In genomic region chr11:67428052-67429001, GRCh38 we compare ENCODE assay signal across 1 cellular context.
TF ChIP-seq lines count a peak whose summit lies in the region.

TSS of gene RPS6KB2 (plus strand) at chr11:67428494. CDS start at chr11:67428546, 52 bp downstream.

TF ChIP-seq in HepG2, 621 proteins besides CTCF, POLR2A, EP300 and RAD21 (continued from another document and continues in another):
- TF ChIP-seq MXD3 (CRISPR knock-in tag; IDR thresholded peaks at IDR 0.05) (peak; percentile 37; the same call in 1 of the 2 replicates), ZSCAN30 (CRISPR knock-in tag; IDR thresholded peaks at IDR 0.05) (no peak), ZNF615 (CRISPR knock-in tag; IDR thresholded peaks at IDR 0.05; ENCODE audit: borderline replicate concordance) (no peak), PLRG1 (conservative IDR thresholded peaks at IDR 0.05) (no peak), ZNF550 (CRISPR knock-in tag; IDR thresholded peaks at IDR 0.05; ENCODE audit: borderline replicate concordance) (no peak), ZNF292 (CRISPR knock-in tag; IDR thresholded peaks at IDR 0.05; ENCODE audit: borderline replicate concordance, low read depth) (no peak; the same call in 1 of the 2 replicates), RARG (CRISPR knock-in tag; IDR thresholded peaks at IDR 0.05; ENCODE audit: low read depth) (no peak), REXO4 (CRISPR knock-in tag; IDR thresholded peaks at IDR 0.05; ENCODE audit: borderline replicate concordance) (no peak), ZNF331 (CRISPR knock-in tag; IDR thresholded peaks at IDR 0.05) (peak; percentile 63), ZNF572 (CRISPR knock-in tag; IDR thresholded peaks at IDR 0.05) (no peak), ZNF609 (CRISPR knock-in tag; IDR thresholded peaks at IDR 0.05; ENCODE audit: borderline replicate concordance) (no peak), IRF2 (CRISPR knock-in tag; IDR thresholded peaks at IDR 0.05) (peak; percentile 98), ZNF576 (CRISPR knock-in tag; IDR thresholded peaks at IDR 0.05) (no peak), TRAFD1 (CRISPR knock-in tag; IDR thresholded peaks at IDR 0.05; ENCODE audit: borderline replicate concordance) (no peak), HDAC1 (CRISPR knock-in tag; IDR thresholded peaks at IDR 0.05) (peak; percentile 91), NFKB2 (CRISPR knock-in tag; IDR thresholded peaks at IDR 0.05; ENCODE audit: borderline replicate concordance) (peak; percentile 74; the same call in 1 of the 2 replicates), TRIM22 (IDR thresholded peaks at IDR 0.05) (no peak), SRY (CRISPR knock-in tag; IDR thresholded peaks at IDR 0.05) (0 out of 2 replicates have a peak, but pooled peaks have one; percentile 64), ZNF83 (CRISPR knock-in tag; IDR thresholded peaks at IDR 0.05; ENCODE audit: borderline replicate concordance) (no peak), AHR (CRISPR knock-in tag; IDR thresholded peaks at IDR 0.05) (no peak), NR1H2 (CRISPR knock-in tag; IDR thresholded peaks at IDR 0.05; ENCODE audit: borderline replicate concordance, low read depth) (0 out of 2 replicates have a peak, but pooled peaks have one; percentile 14), CBFB (CRISPR knock-in tag; IDR thresholded peaks at IDR 0.05) (0 out of 2 replicates have a peak, but pooled peaks have one; percentile 59), GATAD2A (CRISPR knock-in tag; IDR thresholded peaks at IDR 0.05) (peak; percentile 37; the same call in 1 of the 2 replicates), PAXIP1 (CRISPR knock-in tag; conservative IDR thresholded peaks at IDR 0.05) (peak; percentile 23), ZMYM3 (CRISPR knock-in tag; IDR thresholded peaks at IDR 0.05) (peak; percentile 38; the same call in 1 of the 2 replicates), JARID2 (CRISPR knock-in tag; IDR thresholded peaks at IDR 0.05; ENCODE audit: insufficient replicate concordance) (no peak), ARNT (IDR thresholded peaks at IDR 0.05) (no peak), FOXP1 (IDR thresholded peaks at IDR 0.05) (no peak), FOXP1 (CRISPR knock-in tag; IDR thresholded peaks at IDR 0.05) (no peak), NPAS2 (CRISPR knock-in tag; IDR thresholded peaks at IDR 0.05; ENCODE audit: borderline replicate concordance) (no peak), BCL6 (CRISPR knock-in tag; IDR thresholded peaks at IDR 0.05) (no peak; the same call in 1 of the 2 replicates), CHD4 (IDR thresholded peaks at IDR 0.05; ENCODE audit: borderline replicate concordance, low read length) (no peak), MEIS2 (CRISPR knock-in tag; IDR thresholded peaks at IDR 0.05) (peak; percentile 94), NFE2L1 (CRISPR knock-in tag; IDR thresholded peaks at IDR 0.05; ENCODE audit: borderline replicate concordance) (no peak), ZNF740 (CRISPR knock-in tag; IDR thresholded peaks at IDR 0.05) (peak; percentile 96), HNRNPL (IDR thresholded peaks at IDR 0.05; ENCODE audit: low read depth, low read length) (0 out of 2 replicates have a peak, but pooled peaks have one; percentile 17), SNAPC5 (CRISPR knock-in tag; IDR thresholded peaks at IDR 0.05; ENCODE audit: borderline replicate concordance) (no peak), SMARCC2 (IDR thresholded peaks at IDR 0.05) (no peak), XBP1 (CRISPR knock-in tag; IDR thresholded peaks at IDR 0.05) (no peak), NFIC (IDR thresholded peaks at IDR 0.05; ENCODE audit: low read length) (no peak), ZNF564 (CRISPR knock-in tag; IDR thresholded peaks at IDR 0.05) (peak; percentile 7; the same call in 1 of the 2 replicates), PATZ1 (CRISPR knock-in tag; IDR thresholded peaks at IDR 0.05) (peak; percentile 94), ZSCAN31 (CRISPR knock-in tag; IDR thresholded peaks at IDR 0.05; ENCODE audit: low read depth) (0 out of 2 replicates have a peak, but pooled peaks have one; percentile 11), ZNF468 (CRISPR knock-in tag; IDR thresholded peaks at IDR 0.05) (no peak), ZNF335 (CRISPR knock-in tag; IDR thresholded peaks at IDR 0.05) (peak; percentile 94), ZNF232 (CRISPR knock-in tag; IDR thresholded peaks at IDR 0.05; ENCODE audit: borderline replicate concordance) (peak; percentile 82; the same call in 1 of the 2 replicates), GATA4 (IDR thresholded peaks at IDR 0.05; ENCODE audit: borderline replicate concordance, low read depth) (0 out of 2 replicates have a peak, but pooled peaks have one; percentile 40), ZNF703 (CRISPR knock-in tag; IDR thresholded peaks at IDR 0.05; ENCODE audit: borderline replicate concordance) (no peak), ZNF761 (CRISPR knock-in tag; conservative IDR thresholded peaks at IDR 0.05) (no peak), NFATC3 (CRISPR knock-in tag; IDR thresholded peaks at IDR 0.05) (no peak), FOXP4 (CRISPR knock-in tag; IDR thresholded peaks at IDR 0.05) (peak; percentile 73), FOXM1 (CRISPR knock-in tag; IDR thresholded peaks at IDR 0.05) (no peak)
